ENCODE assay signal across 15 cellular contexts in the genomic region with DNA sequence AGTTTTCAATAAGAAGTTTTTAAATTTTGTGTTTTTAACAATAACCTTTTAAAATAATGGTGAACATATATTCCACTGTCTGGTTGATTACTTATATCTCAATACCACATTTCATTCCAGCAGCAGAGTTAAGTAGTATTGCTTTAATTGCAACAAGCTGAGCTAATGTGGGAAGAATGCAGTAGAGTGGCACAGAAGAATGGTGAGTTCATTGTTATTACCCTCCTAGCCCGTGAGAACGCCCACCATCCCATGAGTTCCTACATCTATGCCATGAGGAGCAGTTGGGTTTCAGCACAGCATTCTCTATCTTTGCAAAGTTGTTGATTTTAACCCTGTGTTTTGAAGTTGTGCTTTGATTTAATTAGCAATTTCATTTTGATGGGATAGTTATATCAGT. TPM values are rescaled to one million over a fixed set of nuclear protein-coding genes. Genes with fewer than 3 reads are reported as not detected.
DNase-seq lines count a peak whose midpoint lies in the region; ATAC-seq and TF ChIP-seq lines count a peak whose summit lies in the region.
"Had no signal": no experiment of that assay in that cellular context is flagged by ENCODE, and none has a peak within 500 bp of the region (broad histone marks: within the 10 kb centered on the region; RNA-seq: fewer than 3 reads in every experiment).

No MANE protein-coding gene starts in this region.

- H3K27me3 ChIP-seq in PC-3 (ENCODE audit: low read length) (no peaks in the 10 kb centered on the region), osteoblast (ENCODE audit: insufficient read depth, low read length) (no peaks in the 10 kb centered on the region)

- intact Hi-C loops in PC-3 (cut with micrococcal nuclease): no loop called here

- peaks cover 4% of the 10 kb centered on the region for H3F3A ChIP-seq in PC-3 (ENCODE audit: low read length, unreplicated experiment)

- no peaks in the 10 kb centered on the region for H3K36me3 ChIP-seq in PC-3 (ENCODE audit: low read depth, low read length)
- no peaks in the 10 kb centered on the region for H3K36me3 ChIP-seq in osteoblast (ENCODE audit: insufficient read depth, low read length)

- ATAC-seq in PC-3 (no peak), GM21526 (IDR thresholded peaks at IDR 0.05; ENCODE audit: low FRiP score, unreplicated experiment) (no peak)
- no peak for ATAC-seq in stimulated activated naive CD8-positive, alpha-beta T cell treated with anti-CD3 and anti-CD28 coated beads, Interleukin-15, Interleukin-2, amounts not matched to agents 100 U/mL and 50 U/mL, for 24 hours
- ATAC-seq: activated CD8-positive, alpha-beta T cell treated with anti-CD3 and anti-CD28 coated beads for 36 hours; right cardiac atrium had no signal

- H4K20me1 ChIP-seq in PC-3 (ENCODE audit: low read length): no peaks in the 10 kb centered on the region
- no peaks in the 10 kb centered on the region for H4K20me1 ChIP-seq in osteoblast (ENCODE audit: insufficient read depth, low read length)

- H3K27ac ChIP-seq in PC-3 (ENCODE audit: low read length) (peak overlapping the region; percentile 96), osteoblast (ENCODE audit: low read depth, low read length) (no peak overlapping the region)

- no TSS peak for BruUV-seq in PC-3 (replicated peaks; lab: Mats Ljungman, UMichigan)

- H3K9me2 ChIP-seq in PC-3 (replicated peaks; ENCODE audit: low read length): no peaks in the 10 kb centered on the region

- H3K9ac ChIP-seq in PC-3 (ENCODE audit: low read length): 0 out of 2 replicates have a peak overlapping the region, but pooled peaks have one; percentile 48

- H2AFZ ChIP-seq in PC-3 (ENCODE audit: low read length) (no peak overlapping the region), osteoblast (ENCODE audit: low read length) (no peak overlapping the region)

- POLR2A ChIA-PET in PC-3 (lab: Charles Lee; ENCODE audit: unreplicated experiment): no interaction called here

- H3K4me2 ChIP-seq in PC-3 (ENCODE audit: low read length) (peak overlapping the region; percentile 42), osteoblast (ENCODE audit: insufficient read depth, low read length) (no peak overlapping the region)

- DNase-seq in EL: peak; percentile 91
- DNase-seq in PC-3: peak; percentile 70
- peak; percentile 91 for DNase-seq in epithelial cell of proximal tubule (ENCODE audit: low read depth)
- peak; percentile 80 for DNase-seq in osteoblast (ENCODE audit: insufficient read length, low spot score, missing footprints)
- DNase-seq in stimulated activated naive CD8-positive, alpha-beta T cell treated with anti-CD3 and anti-CD28 coated beads, Interleukin-15, Interleukin-2, amounts not matched to agents 100 U/mL and 50 U/mL, for 24 hours: no peak
- DNase-seq in stimulated activated CD4-positive, alpha-beta T cell treated with anti-CD3 and anti-CD28 coated beads, Interleukin-1b, Interleukin-23, amount 100 ng/mL, for 48 hours: no peak
- no peak for DNase-seq in central memory CD4-positive, alpha-beta T cell
- DNase-seq: activated CD8-positive, alpha-beta T cell treated with anti-CD3 and anti-CD28 coated beads for 36 hours; DMS153; KG1; naive B cell; NCI-H2029 treated with DMSO at 0.1 percent for 48 hours; right cardiac atrium had no signal

- H3K4me3 ChIP-seq in PC-3 (ENCODE audit: low read length): no peak overlapping the region
- no peak overlapping the region for H3K4me3 ChIP-seq in epithelial cell of proximal tubule (ENCODE audit: low read depth, low read length)
- no peak overlapping the region for H3K4me3 ChIP-seq in osteoblast (ENCODE audit: insufficient read depth, low read length)

- H3K79me2 ChIP-seq in PC-3 (ENCODE audit: low read length) (no peaks in the 10 kb centered on the region), osteoblast (ENCODE audit: insufficient read depth, low read length) (no peaks in the 10 kb centered on the region)

- CTCF ChIA-PET in PC-3 (lab: Charles Lee): no interaction called here

- H3K4me1 ChIP-seq in PC-3 (ENCODE audit: insufficient read depth, low read length): peaks cover 41% of the 10 kb centered on the region
- H3K4me1 ChIP-seq in osteoblast (ENCODE audit: insufficient read depth, low read length): peaks cover 23% of the 10 kb centered on the region

- no peaks in the 10 kb centered on the region for H3K9me3 ChIP-seq in PC-3 (ENCODE audit: low read length)
- H3K9me3 ChIP-seq in osteoblast (ENCODE audit: low read depth, low read length): no peaks in the 10 kb centered on the region

- TF ChIP-seq CTCF in PC-3 (conservative IDR thresholded peaks at IDR 0.05; ENCODE audit: low read depth, low read length): no peak
- TF ChIP-seq CTCF in epithelial cell of proximal tubule (conservative IDR thresholded peaks at IDR 0.05; ENCODE audit: low read depth, low read length): no peak
- no peak for TF ChIP-seq CTCF in osteoblast (IDR thresholded peaks at IDR 0.05; ENCODE audit: extremely low read depth, low read depth, low read length)

RNA-seq across cellular contexts. Expression of a gene that starts 17.8 kb away (rescaled TPM):
- total RNA-seq in PC-3 (2014; rRNA removed) (0.35 and 0.77 TPM in 2 replicates), epithelial cell of proximal tubule (not detected in 2 replicates), osteoblast (under 0.01 TPM in 2 replicates)
- total RNA-seq: activated CD8-positive, alpha-beta T cell treated with anti-CD3 and anti-CD28 coated beads for 36 hours; subcutaneous adipose tissue had no signal

Comparison
In these comparisons a context has a peak if more than half of its experiments do, and no peak if none do; other contexts are left out.
1. DNase-seq: peak in EL (single experiment), PC-3 (single experiment), epithelial cell of proximal tubule (single experiment) and osteoblast (single experiment); none in stimulated activated naive CD8-positive, alpha-beta T cell treated with anti-CD3 and anti-CD28 coated beads, Interleukin-15, Interleukin-2, amounts not matched to agents 100 U/mL and 50 U/mL, for 24 hours (single experiment), stimulated activated CD4-positive, alpha-beta T cell treated with anti-CD3 and anti-CD28 coated beads, Interleukin-1b, Interleukin-23, amount 100 ng/mL, for 48 hours (single experiment) and central memory CD4-positive, alpha-beta T cell (single experiment).